ENCODE assay signal across 6 cellular contexts in genomic region chr13:21589510-21589909, GRCh38. TPM values are rescaled to one million over a fixed set of nuclear protein-coding genes. Genes with fewer than 3 reads are reported as not detected.
DNase-seq lines count a peak whose midpoint lies in the region; ATAC-seq and TF ChIP-seq lines count a peak whose summit lies in the region.
"Not testable (repeated sequence)": the region's sequence is repeated elsewhere in the genome, so short reads cannot be mapped to it uniquely, and the experiment has no call there.

No MANE protein-coding gene starts in this region.

- not testable (repeated sequence) for H2BK15ac ChIP-seq in IMR-90 (ENCODE audit: low read depth, low read length)

- not testable (repeated sequence) for H2AK5ac ChIP-seq in IMR-90 (ENCODE audit: low read depth, low read length)

- H3K23ac ChIP-seq in IMR-90 (ENCODE audit: low read depth, low read length): not testable (repeated sequence)

- H3K56ac ChIP-seq in IMR-90 (ENCODE audit: extremely low read depth, insufficient read depth, low read length): not testable (repeated sequence)

- H3K4me1 Mint-ChIP-seq in CD4-positive, CD25-positive, alpha-beta regulatory T cell: peaks cover 51 to 88% (median 66%) of the 10 kb centered on the region in 4 donors
- H3K4me1 Mint-ChIP-seq in T-helper 17 cell (peaks cover 52% of the 10 kb centered on the region), chondrocyte (ENCODE audit: low read depth) (peaks cover 46% of the 10 kb centered on the region), memory B cell (peaks cover 59% of the 10 kb centered on the region)

- WGBS in IMR-90 (ENCODE audit: extremely low coverage in 2 of 2, insufficient read length in 1 of 2), 2 experiments: no CpG with 5 or more reads among the region's 6 CpGs
- 94% methylated on average over 6 of the region's 6 CpGs for WGBS in smooth muscle cell (ENCODE audit: low lambda C conversion rate)

- not testable (repeated sequence) for H3K9me3 ChIP-seq in CD4-positive, CD25-positive, alpha-beta regulatory T cell (ENCODE audit: control insufficient read depth in 2 of 2, low read length in 2 of 2); IMR-90 (ENCODE audit: control insufficient read depth, insufficient read depth, low read length); T-helper 17 cell (ENCODE audit: control insufficient read depth, low read length, poor library complexity, severe bottlenecking); smooth muscle cell (replicated peaks; ENCODE audit: low read depth)

- H3K4me2 ChIP-seq in IMR-90 (ENCODE audit: low read depth, low read length); smooth muscle cell: not testable (repeated sequence)

- H3K36me3 ChIP-seq in CD4-positive, CD25-positive, alpha-beta regulatory T cell (ENCODE audit: control insufficient read depth, insufficient read depth, low read length); IMR-90 (ENCODE audit: control insufficient read depth, insufficient read depth, low read length); smooth muscle cell (ENCODE audit: low read depth): not testable (repeated sequence)

- not testable (repeated sequence) for H2BK120ac ChIP-seq in IMR-90 (ENCODE audit: low read depth, low read length)

- not testable (repeated sequence) for H3K14ac ChIP-seq in IMR-90 (replicated peaks; ENCODE audit: low read depth, low read length)

- CTCF ChIA-PET in IMR-90 (lab: Yijun Ruan, JAX): not testable (repeated sequence)

- H4K8ac ChIP-seq in IMR-90 (ENCODE audit: low read depth in 2 of 2, low read length in 2 of 2): not testable (repeated sequence)

- not testable (repeated sequence) for H2AFZ ChIP-seq in IMR-90 (replicated peaks; ENCODE audit: low read length, poor library complexity); smooth muscle cell (ENCODE audit: low read depth)

- not testable (repeated sequence) for TF ChIP-seq CTCF in IMR-90 (conservative IDR thresholded peaks at IDR 0.05; ENCODE audit: low read depth, low read length); chondrocyte (IDR thresholded peaks at IDR 0.05); smooth muscle cell (IDR thresholded peaks at IDR 0.05; ENCODE audit: borderline replicate concordance, insufficient read depth, poor library complexity, severe bottlenecking)

- not testable (repeated sequence) for DNase-seq in CD4-positive, CD25-positive, alpha-beta regulatory T cell; IMR-90; T-helper 17 cell; chondrocyte (ENCODE audit: low spot score); memory B cell (ENCODE audit: low spot score in 2 of 2); smooth muscle cell (lab: John Stamatoyannopoulos, UW; ENCODE audit: unreplicated experiment)

- peaks cover 17 to 44% of the 10 kb centered on the region in 2 experiments for H3K79me1 ChIP-seq in IMR-90 (ENCODE audit: low read depth in 1 of 2, low read length in 2 of 2)

- H3K27ac Mint-ChIP-seq in CD4-positive, CD25-positive, alpha-beta regulatory T cell: peak overlapping the region in 2 of 3 donors; percentile 15 to 91
- H3K27ac Mint-ChIP-seq in T-helper 17 cell (peak overlapping the region; percentile 1), chondrocyte (ENCODE audit: unreplicated experiment) (peak overlapping the region; percentile 29), memory B cell (peak overlapping the region; percentile 86)

- H2BK20ac ChIP-seq in IMR-90 (ENCODE audit: low read depth, low read length): peak overlapping the region; percentile 80

- not testable (repeated sequence) for H4K91ac ChIP-seq in IMR-90 (ENCODE audit: insufficient read depth, low read depth, low read length)

- H3K79me2 ChIP-seq in smooth muscle cell (ENCODE audit: low read depth): peaks cover 73% of the 10 kb centered on the region

- in situ Hi-C loops in IMR-90 (cut with MboI; ENCODE audit: low sequenced_read_pairs): not testable (repeated sequence)

- not testable (repeated sequence) for TF ChIP-seq RAD21 in IMR-90 (IDR thresholded peaks at IDR 0.05; ENCODE audit: low read length)

- intact Hi-C loops in IMR-90 (cut with micrococcal nuclease): not testable (repeated sequence)

- H2BK5ac ChIP-seq in IMR-90 (ENCODE audit: low read depth, low read length, poor library complexity, severe bottlenecking): not testable (repeated sequence)

- H3K36me3 Mint-ChIP-seq in CD4-positive, CD25-positive, alpha-beta regulatory T cell: peaks cover 37% of the 10 kb centered on the region
- not testable (repeated sequence) for H3K36me3 Mint-ChIP-seq in T-helper 17 cell (ENCODE audit: low read depth); chondrocyte (ENCODE audit: low read depth)
- peaks cover 16% of the 10 kb centered on the region for H3K36me3 Mint-ChIP-seq in memory B cell

- H3K27me3 ChIP-seq in CD4-positive, CD25-positive, alpha-beta regulatory T cell (ENCODE audit: control insufficient read depth, insufficient read depth, low read length); IMR-90 (ENCODE audit: control insufficient read depth, insufficient read depth, low read length); smooth muscle cell (ENCODE audit: low read depth): not testable (repeated sequence)

- not testable (repeated sequence) for H3K9me1 ChIP-seq in IMR-90 (ENCODE audit: insufficient read depth, low read length)

- H3K4ac ChIP-seq in IMR-90 (ENCODE audit: low read depth, low read length): not testable (repeated sequence)

- not testable (repeated sequence) for H3K4me1 ChIP-seq in CD4-positive, CD25-positive, alpha-beta regulatory T cell (ENCODE audit: control insufficient read depth, insufficient read depth, low read length, poor library complexity, severe bottlenecking); IMR-90 (ENCODE audit: control insufficient read depth, insufficient read depth, low read length); smooth muscle cell (ENCODE audit: low read depth)

- not testable (repeated sequence) for ATAC-seq in CD4-positive, CD25-positive, alpha-beta regulatory T cell (ENCODE audit: low read depth in 2 of 2); IMR-90 (ENCODE audit: low read depth); T-helper 17 cell; memory B cell (ENCODE audit: low read depth)

- H3F3A ChIP-seq in smooth muscle cell (ENCODE audit: low read depth): not testable (repeated sequence)

- not testable (repeated sequence) for H3K4me3 ChIP-seq in CD4-positive, CD25-positive, alpha-beta regulatory T cell (ENCODE audit: low read depth, low read length); IMR-90 (ENCODE audit: insufficient read depth, low read depth, low read length); smooth muscle cell

- not testable (repeated sequence) for H3K4me3 Mint-ChIP-seq in CD4-positive, CD25-positive, alpha-beta regulatory T cell; T-helper 17 cell; chondrocyte (ENCODE audit: unreplicated experiment)
- peak overlapping the region; percentile 24 for H3K4me3 Mint-ChIP-seq in memory B cell

- peaks cover 19% of the 10 kb centered on the region for H4K20me1 ChIP-seq in IMR-90 (ENCODE audit: insufficient read depth, low read length)
- peaks cover 42% of the 10 kb centered on the region for H4K20me1 ChIP-seq in smooth muscle cell (ENCODE audit: low read depth)

- not testable (repeated sequence) for H2AK9ac ChIP-seq in IMR-90 (replicated peaks; ENCODE audit: low read depth, low read length, poor library complexity)

- not testable (repeated sequence) for H3K9ac ChIP-seq in IMR-90 (ENCODE audit: low read depth, low read length); smooth muscle cell (ENCODE audit: low read depth)

- not testable (repeated sequence) for H3K27ac ChIP-seq in CD4-positive, CD25-positive, alpha-beta regulatory T cell (ENCODE audit: insufficient read depth, low read length, poor library complexity, severe bottlenecking); IMR-90 (ENCODE audit: insufficient read depth, low read length)
- peak overlapping the region; percentile 27 for H3K27ac ChIP-seq in smooth muscle cell (ENCODE audit: low read depth)

- not testable (repeated sequence) for H3K27me3 Mint-ChIP-seq in CD4-positive, CD25-positive, alpha-beta regulatory T cell; T-helper 17 cell; chondrocyte (ENCODE audit: low read depth); memory B cell

- not testable (repeated sequence) for BruUV-seq in IMR-90 (replicated peaks; lab: Mats Ljungman, UMichigan)

- H3K9me3 Mint-ChIP-seq in CD4-positive, CD25-positive, alpha-beta regulatory T cell; memory B cell: not testable (repeated sequence)
- peaks cover 30% of the 10 kb centered on the region for H3K9me3 Mint-ChIP-seq in chondrocyte (ENCODE audit: low read depth)

- not testable (repeated sequence) for TF ChIP-seq POLR2A in IMR-90 (IDR thresholded peaks at IDR 0.05; ENCODE audit: low read depth, low read length)

- POLR2A ChIA-PET in IMR-90 (lab: Charles Lee; ENCODE audit: unreplicated experiment): not testable (repeated sequence)

- H3K18ac ChIP-seq in IMR-90 (ENCODE audit: low read depth, low read length): not testable (repeated sequence)

- H4K5ac ChIP-seq in IMR-90 (ENCODE audit: low read depth, low read length): not testable (repeated sequence)

- dilution Hi-C loops in IMR-90 (cut with HindIII; ENCODE audit: low sequenced_read_pairs, unreplicated experiment): not testable (repeated sequence)

RNA-seq across cellular contexts. Expression of gene MICU2, which starts 14.5 kb away (rescaled TPM):
- total RNA-seq in CD4-positive, CD25-positive, alpha-beta regulatory T cell: 45.5 TPM
- polyA plus RNA-seq in CD4-positive, CD25-positive, alpha-beta regulatory T cell: 10 to 100 TPM; 38.8 to 50.5 (median 46.2) TPM
- total RNA-seq in IMR-90 (2012; rRNA removed) (14.9 and 29.2 TPM in 2 replicates), T-helper 17 cell (10 to 100 TPM; 30.9 to 31.4 TPM), chondrocyte (26.7 to 28.5 TPM (median 27.4 TPM) in 3 replicates), smooth muscle cell (83.2 and 86.5 TPM in 2 replicates)
- polyA plus RNA-seq in IMR-90 (2012; rRNA removed) (23.0 and 25.0 TPM in 2 replicates), smooth muscle cell (39.3 and 40.2 TPM in 2 replicates)
- polyA plus RNA-seq in IMR-90 (2012; cell fraction: cytosol; rRNA removed): 19.2 and 36.9 TPM in 2 replicates
- polyA plus RNA-seq in IMR-90 (2012; cell fraction: nucleus; rRNA removed; ENCODE audit: low replicate concordance): 33.4 and 42.3 TPM in 2 replicates

Comparison
In these comparisons a context has a peak if more than half of its experiments do, and no peak if none do; other contexts are left out.
1. H3K27ac Mint-ChIP-seq: peak in every context shown above with its lines; median percentile 86 in memory B cell; 53 in CD4-positive, CD25-positive, alpha-beta regulatory T cell; 29 in chondrocyte; 1 in T-helper 17 cell.